In the genomic region with DNA sequence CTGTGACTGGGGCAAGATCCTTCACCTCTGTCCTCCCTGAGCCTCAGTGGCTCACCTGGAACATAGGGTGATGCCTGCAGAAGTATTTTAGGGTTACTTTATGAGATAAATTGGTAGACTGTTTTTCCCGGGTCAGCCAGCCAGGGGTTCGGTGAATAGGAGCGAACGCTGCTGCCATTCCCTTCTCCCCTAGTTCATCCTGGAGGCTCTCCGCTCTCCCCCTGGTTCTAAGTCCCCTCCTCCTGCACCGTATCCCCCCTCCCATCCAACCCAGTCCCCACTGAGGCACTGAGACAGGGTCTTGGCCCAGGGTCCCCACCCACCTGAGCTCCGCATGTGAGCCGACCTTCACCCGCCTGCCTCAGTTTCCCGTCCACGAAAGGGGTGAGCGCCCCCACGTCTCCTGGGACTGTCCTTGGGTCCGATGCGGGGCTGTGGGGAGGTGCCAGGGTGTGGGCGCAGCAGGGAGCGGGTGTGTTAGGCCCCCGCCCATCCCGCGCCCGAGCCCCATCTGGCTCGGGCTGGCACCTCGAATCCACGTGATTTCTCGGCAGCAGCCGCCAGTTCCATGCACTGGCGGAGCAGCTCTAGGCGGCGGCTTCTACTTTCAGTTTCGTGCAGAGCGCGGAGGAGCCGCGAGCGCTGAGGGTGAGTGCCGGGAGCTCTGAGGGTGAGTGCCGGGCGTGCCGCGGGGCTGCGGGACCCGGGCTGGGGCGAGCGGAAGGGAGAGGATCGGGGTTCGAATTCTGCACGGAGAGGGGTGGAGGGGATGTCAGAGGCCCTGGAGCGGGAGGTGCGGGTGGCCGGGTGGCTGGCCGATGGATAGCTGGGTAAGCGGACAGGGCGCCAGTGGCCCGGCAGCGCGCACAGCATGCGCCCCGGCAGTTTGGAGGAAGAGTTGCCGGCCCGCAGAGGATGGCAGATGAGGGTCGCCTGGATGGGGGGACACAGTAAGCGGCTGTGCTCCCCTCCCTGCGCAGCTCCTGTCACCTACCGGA, we compare ENCODE assay signal across 1 cellular context.
TF ChIP-seq lines count a peak whose summit lies in the region.

A gene with protein sequence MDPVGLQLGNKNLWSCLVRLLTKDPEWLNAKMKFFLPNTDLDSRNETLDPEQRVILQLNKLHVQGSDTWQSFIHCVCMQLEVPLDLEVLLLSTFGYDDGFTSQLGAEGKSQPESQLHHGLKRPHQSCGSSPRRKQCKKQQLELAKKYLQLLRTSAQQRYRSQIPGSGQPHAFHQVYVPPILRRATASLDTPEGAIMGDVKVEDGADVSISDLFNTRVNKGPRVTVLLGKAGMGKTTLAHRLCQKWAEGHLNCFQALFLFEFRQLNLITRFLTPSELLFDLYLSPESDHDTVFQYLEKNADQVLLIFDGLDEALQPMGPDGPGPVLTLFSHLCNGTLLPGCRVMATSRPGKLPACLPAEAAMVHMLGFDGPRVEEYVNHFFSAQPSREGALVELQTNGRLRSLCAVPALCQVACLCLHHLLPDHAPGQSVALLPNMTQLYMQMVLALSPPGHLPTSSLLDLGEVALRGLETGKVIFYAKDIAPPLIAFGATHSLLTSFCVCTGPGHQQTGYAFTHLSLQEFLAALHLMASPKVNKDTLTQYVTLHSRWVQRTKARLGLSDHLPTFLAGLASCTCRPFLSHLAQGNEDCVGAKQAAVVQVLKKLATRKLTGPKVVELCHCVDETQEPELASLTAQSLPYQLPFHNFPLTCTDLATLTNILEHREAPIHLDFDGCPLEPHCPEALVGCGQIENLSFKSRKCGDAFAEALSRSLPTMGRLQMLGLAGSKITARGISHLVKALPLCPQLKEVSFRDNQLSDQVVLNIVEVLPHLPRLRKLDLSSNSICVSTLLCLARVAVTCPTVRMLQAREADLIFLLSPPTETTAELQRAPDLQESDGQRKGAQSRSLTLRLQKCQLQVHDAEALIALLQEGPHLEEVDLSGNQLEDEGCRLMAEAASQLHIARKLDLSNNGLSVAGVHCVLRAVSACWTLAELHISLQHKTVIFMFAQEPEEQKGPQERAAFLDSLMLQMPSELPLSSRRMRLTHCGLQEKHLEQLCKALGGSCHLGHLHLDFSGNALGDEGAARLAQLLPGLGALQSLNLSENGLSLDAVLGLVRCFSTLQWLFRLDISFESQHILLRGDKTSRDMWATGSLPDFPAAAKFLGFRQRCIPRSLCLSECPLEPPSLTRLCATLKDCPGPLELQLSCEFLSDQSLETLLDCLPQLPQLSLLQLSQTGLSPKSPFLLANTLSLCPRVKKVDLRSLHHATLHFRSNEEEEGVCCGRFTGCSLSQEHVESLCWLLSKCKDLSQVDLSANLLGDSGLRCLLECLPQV (N-terminal part only) (plus strand): TSS at position 610 of the 998 bp plus-strand sequence. CDS start 31,156 bp downstream, outside the sequence.

TF ChIP-seq in HepG2, 621 proteins besides CTCF, POLR2A, EP300 and RAD21 (continued from another document and continues in another):
- peak; percentile 52; the same call in 1 of the 2 replicates for TF ChIP-seq ZNF263 (CRISPR knock-in tag; IDR thresholded peaks at IDR 0.05)
- no peak for TF ChIP-seq MIER3 (CRISPR knock-in tag; IDR thresholded peaks at IDR 0.05; ENCODE audit: borderline replicate concordance)
- TF ChIP-seq, protein P1, sequence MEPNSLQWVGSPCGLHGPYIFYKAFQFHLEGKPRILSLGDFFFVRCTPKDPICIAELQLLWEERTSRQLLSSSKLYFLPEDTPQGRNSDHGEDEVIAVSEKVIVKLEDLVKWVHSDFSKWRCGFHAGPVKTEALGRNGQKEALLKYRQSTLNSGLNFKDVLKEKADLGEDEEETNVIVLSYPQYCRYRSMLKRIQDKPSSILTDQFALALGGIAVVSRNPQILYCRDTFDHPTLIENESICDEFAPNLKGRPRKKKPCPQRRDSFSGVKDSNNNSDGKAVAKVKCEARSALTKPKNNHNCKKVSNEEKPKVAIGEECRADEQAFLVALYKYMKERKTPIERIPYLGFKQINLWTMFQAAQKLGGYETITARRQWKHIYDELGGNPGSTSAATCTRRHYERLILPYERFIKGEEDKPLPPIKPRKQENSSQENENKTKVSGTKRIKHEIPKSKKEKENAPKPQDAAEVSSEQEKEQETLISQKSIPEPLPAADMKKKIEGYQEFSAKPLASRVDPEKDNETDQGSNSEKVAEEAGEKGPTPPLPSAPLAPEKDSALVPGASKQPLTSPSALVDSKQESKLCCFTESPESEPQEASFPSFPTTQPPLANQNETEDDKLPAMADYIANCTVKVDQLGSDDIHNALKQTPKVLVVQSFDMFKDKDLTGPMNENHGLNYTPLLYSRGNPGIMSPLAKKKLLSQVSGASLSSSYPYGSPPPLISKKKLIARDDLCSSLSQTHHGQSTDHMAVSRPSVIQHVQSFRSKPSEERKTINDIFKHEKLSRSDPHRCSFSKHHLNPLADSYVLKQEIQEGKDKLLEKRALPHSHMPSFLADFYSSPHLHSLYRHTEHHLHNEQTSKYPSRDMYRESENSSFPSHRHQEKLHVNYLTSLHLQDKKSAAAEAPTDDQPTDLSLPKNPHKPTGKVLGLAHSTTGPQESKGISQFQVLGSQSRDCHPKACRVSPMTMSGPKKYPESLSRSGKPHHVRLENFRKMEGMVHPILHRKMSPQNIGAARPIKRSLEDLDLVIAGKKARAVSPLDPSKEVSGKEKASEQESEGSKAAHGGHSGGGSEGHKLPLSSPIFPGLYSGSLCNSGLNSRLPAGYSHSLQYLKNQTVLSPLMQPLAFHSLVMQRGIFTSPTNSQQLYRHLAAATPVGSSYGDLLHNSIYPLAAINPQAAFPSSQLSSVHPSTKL (CRISPR knock-in tag; IDR thresholded peaks at IDR 0.05), result peak; percentile 67
- peak; percentile 72 for TF ChIP-seq ZNF563 (CRISPR knock-in tag; IDR thresholded peaks at IDR 0.05)
- TF ChIP-seq MEIS2 (CRISPR knock-in tag; IDR thresholded peaks at IDR 0.05), result peak; percentile 25; the same call in 1 of the 2 replicates
- TF ChIP-seq, protein P2, sequence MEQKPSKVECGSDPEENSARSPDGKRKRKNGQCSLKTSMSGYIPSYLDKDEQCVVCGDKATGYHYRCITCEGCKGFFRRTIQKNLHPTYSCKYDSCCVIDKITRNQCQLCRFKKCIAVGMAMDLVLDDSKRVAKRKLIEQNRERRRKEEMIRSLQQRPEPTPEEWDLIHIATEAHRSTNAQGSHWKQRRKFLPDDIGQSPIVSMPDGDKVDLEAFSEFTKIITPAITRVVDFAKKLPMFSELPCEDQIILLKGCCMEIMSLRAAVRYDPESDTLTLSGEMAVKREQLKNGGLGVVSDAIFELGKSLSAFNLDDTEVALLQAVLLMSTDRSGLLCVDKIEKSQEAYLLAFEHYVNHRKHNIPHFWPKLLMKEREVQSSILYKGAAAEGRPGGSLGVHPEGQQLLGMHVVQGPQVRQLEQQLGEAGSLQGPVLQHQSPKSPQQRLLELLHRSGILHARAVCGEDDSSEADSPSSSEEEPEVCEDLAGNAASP (CRISPR knock-in tag; IDR thresholded peaks at IDR 0.05; ENCODE audit: borderline replicate concordance), result peak; percentile 11; the same call in 1 of the 2 replicates
- TF ChIP-seq, protein P3, sequence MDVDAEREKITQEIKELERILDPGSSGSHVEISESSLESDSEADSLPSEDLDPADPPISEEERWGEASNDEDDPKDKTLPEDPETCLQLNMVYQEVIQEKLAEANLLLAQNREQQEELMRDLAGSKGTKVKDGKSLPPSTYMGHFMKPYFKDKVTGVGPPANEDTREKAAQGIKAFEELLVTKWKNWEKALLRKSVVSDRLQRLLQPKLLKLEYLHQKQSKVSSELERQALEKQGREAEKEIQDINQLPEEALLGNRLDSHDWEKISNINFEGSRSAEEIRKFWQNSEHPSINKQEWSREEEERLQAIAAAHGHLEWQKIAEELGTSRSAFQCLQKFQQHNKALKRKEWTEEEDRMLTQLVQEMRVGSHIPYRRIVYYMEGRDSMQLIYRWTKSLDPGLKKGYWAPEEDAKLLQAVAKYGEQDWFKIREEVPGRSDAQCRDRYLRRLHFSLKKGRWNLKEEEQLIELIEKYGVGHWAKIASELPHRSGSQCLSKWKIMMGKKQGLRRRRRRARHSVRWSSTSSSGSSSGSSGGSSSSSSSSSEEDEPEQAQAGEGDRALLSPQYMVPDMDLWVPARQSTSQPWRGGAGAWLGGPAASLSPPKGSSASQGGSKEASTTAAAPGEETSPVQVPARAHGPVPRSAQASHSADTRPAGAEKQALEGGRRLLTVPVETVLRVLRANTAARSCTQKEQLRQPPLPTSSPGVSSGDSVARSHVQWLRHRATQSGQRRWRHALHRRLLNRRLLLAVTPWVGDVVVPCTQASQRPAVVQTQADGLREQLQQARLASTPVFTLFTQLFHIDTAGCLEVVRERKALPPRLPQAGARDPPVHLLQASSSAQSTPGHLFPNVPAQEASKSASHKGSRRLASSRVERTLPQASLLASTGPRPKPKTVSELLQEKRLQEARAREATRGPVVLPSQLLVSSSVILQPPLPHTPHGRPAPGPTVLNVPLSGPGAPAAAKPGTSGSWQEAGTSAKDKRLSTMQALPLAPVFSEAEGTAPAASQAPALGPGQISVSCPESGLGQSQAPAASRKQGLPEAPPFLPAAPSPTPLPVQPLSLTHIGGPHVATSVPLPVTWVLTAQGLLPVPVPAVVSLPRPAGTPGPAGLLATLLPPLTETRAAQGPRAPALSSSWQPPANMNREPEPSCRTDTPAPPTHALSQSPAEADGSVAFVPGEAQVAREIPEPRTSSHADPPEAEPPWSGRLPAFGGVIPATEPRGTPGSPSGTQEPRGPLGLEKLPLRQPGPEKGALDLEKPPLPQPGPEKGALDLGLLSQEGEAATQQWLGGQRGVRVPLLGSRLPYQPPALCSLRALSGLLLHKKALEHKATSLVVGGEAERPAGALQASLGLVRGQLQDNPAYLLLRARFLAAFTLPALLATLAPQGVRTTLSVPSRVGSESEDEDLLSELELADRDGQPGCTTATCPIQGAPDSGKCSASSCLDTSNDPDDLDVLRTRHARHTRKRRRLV (CRISPR knock-in tag; IDR thresholded peaks at IDR 0.05), result 0 out of 2 replicates have a peak, but pooled peaks have one; percentile 63
- TF ChIP-seq, protein P4, sequence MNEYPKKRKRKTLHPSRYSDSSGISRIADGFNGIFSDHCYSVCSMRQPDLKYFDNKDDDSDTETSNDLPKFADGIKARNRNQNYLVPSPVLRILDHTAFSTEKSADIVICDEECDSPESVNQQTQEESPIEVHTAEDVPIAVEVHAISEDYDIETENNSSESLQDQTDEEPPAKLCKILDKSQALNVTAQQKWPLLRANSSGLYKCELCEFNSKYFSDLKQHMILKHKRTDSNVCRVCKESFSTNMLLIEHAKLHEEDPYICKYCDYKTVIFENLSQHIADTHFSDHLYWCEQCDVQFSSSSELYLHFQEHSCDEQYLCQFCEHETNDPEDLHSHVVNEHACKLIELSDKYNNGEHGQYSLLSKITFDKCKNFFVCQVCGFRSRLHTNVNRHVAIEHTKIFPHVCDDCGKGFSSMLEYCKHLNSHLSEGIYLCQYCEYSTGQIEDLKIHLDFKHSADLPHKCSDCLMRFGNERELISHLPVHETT (CRISPR knock-in tag; conservative IDR thresholded peaks at IDR 0.05), result 0 out of 2 replicates have a peak, but pooled peaks have one; percentile 45
- peak; percentile 88; the same call in 1 of the 2 replicates for TF ChIP-seq NKX3-1 (CRISPR knock-in tag; IDR thresholded peaks at IDR 0.05)
- peak; percentile 85 for TF ChIP-seq HDAC1 (CRISPR knock-in tag; IDR thresholded peaks at IDR 0.05)
- TF ChIP-seq GABPB1 (CRISPR knock-in tag; IDR thresholded peaks at IDR 0.05), result peak; percentile 68; the same call in 1 of the 2 replicates
- peak; percentile 92 for TF ChIP-seq ZNF781 (CRISPR knock-in tag; IDR thresholded peaks at IDR 0.05; ENCODE audit: borderline replicate concordance, not compliant biosample characterization)
- peak; percentile 59; the same call in 1 of the 2 replicates for TF ChIP-seq BCL6 (CRISPR knock-in tag; IDR thresholded peaks at IDR 0.05)
- peak; percentile 60; the same call in 1 of the 2 replicates for TF ChIP-seq ZSCAN9 (CRISPR knock-in tag; IDR thresholded peaks at IDR 0.05; ENCODE audit: borderline replicate concordance)
- TF ChIP-seq, protein P5, sequence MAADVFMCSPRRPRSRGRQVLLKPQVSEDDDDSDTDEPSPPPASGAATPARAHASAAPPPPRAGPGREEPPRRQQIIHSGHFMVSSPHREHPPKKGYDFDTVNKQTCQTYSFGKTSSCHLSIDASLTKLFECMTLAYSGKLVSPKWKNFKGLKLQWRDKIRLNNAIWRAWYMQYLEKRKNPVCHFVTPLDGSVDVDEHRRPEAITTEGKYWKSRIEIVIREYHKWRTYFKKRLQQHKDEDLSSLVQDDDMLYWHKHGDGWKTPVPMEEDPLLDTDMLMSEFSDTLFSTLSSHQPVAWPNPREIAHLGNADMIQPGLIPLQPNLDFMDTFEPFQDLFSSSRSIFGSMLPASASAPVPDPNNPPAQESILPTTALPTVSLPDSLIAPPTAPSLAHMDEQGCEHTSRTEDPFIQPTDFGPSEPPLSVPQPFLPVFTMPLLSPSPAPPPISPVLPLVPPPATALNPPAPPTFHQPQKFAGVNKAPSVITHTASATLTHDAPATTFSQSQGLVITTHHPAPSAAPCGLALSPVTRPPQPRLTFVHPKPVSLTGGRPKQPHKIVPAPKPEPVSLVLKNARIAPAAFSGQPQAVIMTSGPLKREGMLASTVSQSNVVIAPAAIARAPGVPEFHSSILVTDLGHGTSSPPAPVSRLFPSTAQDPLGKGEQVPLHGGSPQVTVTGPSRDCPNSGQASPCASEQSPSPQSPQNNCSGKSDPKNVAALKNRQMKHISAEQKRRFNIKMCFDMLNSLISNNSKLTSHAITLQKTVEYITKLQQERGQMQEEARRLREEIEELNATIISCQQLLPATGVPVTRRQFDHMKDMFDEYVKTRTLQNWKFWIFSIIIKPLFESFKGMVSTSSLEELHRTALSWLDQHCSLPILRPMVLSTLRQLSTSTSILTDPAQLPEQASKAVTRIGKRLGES (CRISPR knock-in tag; IDR thresholded peaks at IDR 0.05; ENCODE audit: borderline replicate concordance), result 0 out of 2 replicates have a peak, but pooled peaks have one; percentile 14
- 0 out of 2 replicates have a peak, but pooled peaks have one; percentile 78 for TF ChIP-seq SATB2 (CRISPR knock-in tag; IDR thresholded peaks at IDR 0.05)
- peak; percentile 57 for TF ChIP-seq SP4 (CRISPR knock-in tag; IDR thresholded peaks at IDR 0.05)
- TF ChIP-seq, protein P6, sequence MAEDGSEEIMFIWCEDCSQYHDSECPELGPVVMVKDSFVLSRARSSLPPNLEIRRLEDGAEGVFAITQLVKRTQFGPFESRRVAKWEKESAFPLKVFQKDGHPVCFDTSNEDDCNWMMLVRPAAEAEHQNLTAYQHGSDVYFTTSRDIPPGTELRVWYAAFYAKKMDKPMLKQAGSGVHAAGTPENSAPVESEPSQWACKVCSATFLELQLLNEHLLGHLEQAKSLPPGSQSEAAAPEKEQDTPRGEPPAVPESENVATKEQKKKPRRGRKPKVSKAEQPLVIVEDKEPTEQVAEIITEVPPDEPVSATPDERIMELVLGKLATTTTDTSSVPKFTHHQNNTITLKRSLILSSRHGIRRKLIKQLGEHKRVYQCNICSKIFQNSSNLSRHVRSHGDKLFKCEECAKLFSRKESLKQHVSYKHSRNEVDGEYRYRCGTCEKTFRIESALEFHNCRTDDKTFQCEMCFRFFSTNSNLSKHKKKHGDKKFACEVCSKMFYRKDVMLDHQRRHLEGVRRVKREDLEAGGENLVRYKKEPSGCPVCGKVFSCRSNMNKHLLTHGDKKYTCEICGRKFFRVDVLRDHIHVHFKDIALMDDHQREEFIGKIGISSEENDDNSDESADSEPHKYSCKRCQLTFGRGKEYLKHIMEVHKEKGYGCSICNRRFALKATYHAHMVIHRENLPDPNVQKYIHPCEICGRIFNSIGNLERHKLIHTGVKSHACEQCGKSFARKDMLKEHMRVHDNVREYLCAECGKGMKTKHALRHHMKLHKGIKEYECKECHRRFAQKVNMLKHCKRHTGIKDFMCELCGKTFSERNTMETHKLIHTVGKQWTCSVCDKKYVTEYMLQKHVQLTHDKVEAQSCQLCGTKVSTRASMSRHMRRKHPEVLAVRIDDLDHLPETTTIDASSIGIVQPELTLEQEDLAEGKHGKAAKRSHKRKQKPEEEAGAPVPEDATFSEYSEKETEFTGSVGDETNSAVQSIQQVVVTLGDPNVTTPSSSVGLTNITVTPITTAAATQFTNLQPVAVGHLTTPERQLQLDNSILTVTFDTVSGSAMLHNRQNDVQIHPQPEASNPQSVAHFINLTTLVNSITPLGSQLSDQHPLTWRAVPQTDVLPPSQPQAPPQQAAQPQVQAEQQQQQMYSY (CRISPR knock-in tag; IDR thresholded peaks at IDR 0.05), result peak; percentile 71; the same call in 1 of the 2 replicates
- TF ChIP-seq SOX13 (IDR thresholded peaks at IDR 0.05), result no peak
- TF ChIP-seq SOX13 (CRISPR knock-in tag; conservative IDR thresholded peaks at IDR 0.05 in 1 of 2, IDR thresholded peaks at IDR 0.05 in 1 of 2), result 0 out of 4 replicates have a peak, but pooled peaks of 1 of the 2 experiments have one; percentile 24
